In the genomic region with DNA sequence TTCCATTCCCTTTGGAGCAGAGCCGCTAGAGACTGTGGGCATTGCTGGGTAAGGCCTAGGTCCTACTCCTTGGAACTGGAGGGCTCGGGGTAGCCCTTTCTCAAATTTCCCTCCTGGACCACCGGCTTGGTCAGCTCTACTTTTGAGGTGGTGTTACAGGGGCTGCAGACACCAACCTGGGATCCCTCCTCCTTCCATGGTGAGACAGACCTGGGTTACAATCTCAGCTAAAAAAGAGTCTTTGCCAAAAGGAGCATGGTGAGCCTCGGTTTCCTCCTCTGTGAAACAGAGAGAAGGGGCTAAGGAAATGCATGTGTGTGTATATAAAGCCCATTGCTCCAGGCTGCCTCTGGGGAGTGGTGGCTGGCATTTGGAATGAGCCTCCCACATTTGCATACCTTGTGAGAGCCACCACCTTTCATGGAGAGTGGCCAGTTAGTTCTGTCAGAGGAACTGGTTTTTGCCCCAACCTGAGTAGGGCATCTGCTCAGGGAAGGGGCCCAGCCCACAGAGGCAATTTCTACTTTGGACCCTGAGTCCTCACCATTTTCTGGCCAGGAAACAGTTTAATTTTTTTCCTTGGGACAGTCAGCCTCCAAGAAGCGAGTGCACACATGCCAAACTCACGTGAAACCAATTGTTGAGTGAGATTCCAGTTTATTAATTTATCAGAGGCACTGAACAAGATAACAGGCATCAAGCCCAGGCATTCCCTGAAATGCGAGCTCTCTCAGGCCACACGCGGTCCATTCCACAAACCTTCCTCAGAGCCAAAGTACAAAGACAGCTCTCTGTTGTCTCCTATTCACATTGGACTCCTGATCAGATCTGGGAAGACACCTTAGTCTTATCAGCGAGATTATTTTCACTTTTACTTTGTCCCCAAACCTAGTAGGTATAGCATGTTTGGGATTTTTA, we compare ENCODE assay signal across 8 cellular contexts. TPM values are rescaled to one million over a fixed set of nuclear protein-coding genes. Genes with fewer than 3 reads are reported as not detected.
DNase-seq lines count a peak whose midpoint lies in the region; ATAC-seq and TF ChIP-seq lines count a peak whose summit lies in the region.

No MANE protein-coding gene starts in this region.

- no peaks in the 10 kb centered on the region for H3K36me3 ChIP-seq in adipocyte (ENCODE audit: control insufficient read depth, insufficient read depth, low read length, severe bottlenecking)
- no peaks in the 10 kb centered on the region for H3K36me3 ChIP-seq in tibial nerve

- intact Hi-C loops in left colon (cut with DNase I, micrococcal nuclease) = no loop called here

- H3K9me3 ChIP-seq in adipocyte (ENCODE audit: control insufficient read depth, low read length) = no peaks in the 10 kb centered on the region
- H3K9me3 ChIP-seq in tibial nerve = no peaks in the 10 kb centered on the region

- H3K27me3 Mint-ChIP-seq in activated T-cell treated with anti-CD3 and anti-CD28 coated beads, Interleukin-2, amount 50 U/mL, for 4 hours (ENCODE audit: low read depth) = no peaks in the 10 kb centered on the region

- WGBS in tibial nerve, 2 donors = 51 to 57% methylated on average over 10 of the region's 10 CpGs

- peaks cover 4% of the 10 kb centered on the region for H3K36me3 Mint-ChIP-seq in activated T-cell treated with anti-CD3 and anti-CD28 coated beads, Interleukin-2, amount 50 U/mL, for 4 hours (ENCODE audit: insufficient read depth)

- no peak for TF ChIP-seq CTCF in tibial nerve (IDR thresholded peaks at IDR 0.05)

- no peak for TF ChIP-seq EP300 in tibial nerve (IDR thresholded peaks at IDR 0.05)

- H3K27ac ChIP-seq in tibial nerve = peak overlapping the region; percentile 12 to 90 (median 84)

- H3K27me3 ChIP-seq in adipocyte (replicated peaks; ENCODE audit: control insufficient read depth, insufficient read depth, low read length) (no peaks in the 10 kb centered on the region), tibial nerve (no peaks in the 10 kb centered on the region)

- peak overlapping the region; percentile 92 for H3K9ac ChIP-seq in adipocyte (ENCODE audit: low read length)

- no peaks in the 10 kb centered on the region for H3K9me3 Mint-ChIP-seq in activated T-cell treated with anti-CD3 and anti-CD28 coated beads, Interleukin-2, amount 50 U/mL, for 4 hours

- peak overlapping the region; percentile 87 for H3K4me3 Mint-ChIP-seq in activated T-cell treated with anti-CD3 and anti-CD28 coated beads, Interleukin-2, amount 50 U/mL, for 4 hours

- DNase-seq in activated T-cell treated with anti-CD3 and anti-CD28 coated beads, Interleukin-2, amount 50 U/mL, for 4 hours = no peak
- DNase-seq in activated T-cell treated with anti-CD3 and anti-CD28 coated beads, Interleukin-2, amount 50 U/mL, for 1 hour = no peak
- DNase-seq in adipocyte (ENCODE audit: low read depth) = no peak
- DNase-seq in left colon = peak in 1 of 2 donors; percentile 66
- no peak for DNase-seq in tibial nerve (ENCODE audit: low spot score in 2 of 2)
- DNase-seq in NCI-H2029 treated with DMSO at 0.1 percent for 48 hours (lab: John Stamatoyannopoulos, UW) = no peak
- no peak for DNase-seq in Ammon's horn (ENCODE audit: low spot score)

- H3K4me1 ChIP-seq in adipocyte (ENCODE audit: control insufficient read depth, insufficient read depth, low read length) (peaks cover 40% of the 10 kb centered on the region), tibial nerve (peaks cover 0 to 52% (median 19%) of the 10 kb centered on the region in 4 donors)

- peak overlapping the region; percentile 96 for H3K4me3 ChIP-seq in adipocyte (ENCODE audit: low read length)
- H3K4me3 ChIP-seq in tibial nerve = peak overlapping the region in 2 of 4 donors; percentile 71 to 81

- no peak for ATAC-seq in activated T-cell treated with anti-CD3 and anti-CD28 coated beads, Interleukin-2, amount 50 U/mL, for 4 hours
- ATAC-seq in left colon (peak; percentile 17), HG02884 (IDR thresholded peaks at IDR 0.05; ENCODE audit: unreplicated experiment) (no peak)

- TF ChIP-seq POLR2A in tibial nerve (IDR thresholded peaks at IDR 0.05) = no peak

- peaks cover 23% of the 10 kb centered on the region for H3K4me1 Mint-ChIP-seq in activated T-cell treated with anti-CD3 and anti-CD28 coated beads, Interleukin-2, amount 50 U/mL, for 4 hours (ENCODE audit: low read depth)

RNA-seq across cellular contexts. Expression of a gene that starts 0.9 kb away (rescaled TPM):
- 10 to 100 TPM; 14.3 to 25.0 (median 18.3) TPM for total RNA-seq in activated T-cell treated with anti-CD3 and anti-CD28 coated beads, Interleukin-2, amount 50 U/mL, for 4 hours
- total RNA-seq in left colon (10 to 100 TPM; 35.3 to 42.3 TPM), tibial nerve (1 to 10 TPM in 1 of 4 donors, under 1 TPM in 3; 0.42 to 1.8 (median 0.83) TPM)

RNA-seq across cellular contexts. Expression of a gene that starts 40.8 kb away (rescaled TPM):
- total RNA-seq in activated T-cell treated with anti-CD3 and anti-CD28 coated beads, Interleukin-2, amount 50 U/mL, for 4 hours = 1 to 10 TPM; 1.0 to 1.8 (median 1.2) TPM
- 10 to 100 TPM; 22.4 to 22.6 TPM for total RNA-seq in left colon
- 10 to 100 TPM in 1 of 4 donors, 1 to 10 TPM in 3; 5.4 to 18.8 (median 8.9) TPM for total RNA-seq in tibial nerve

RNA-seq across cellular contexts. Expression of a gene that starts 53.1 kb away (rescaled TPM):
- total RNA-seq in activated T-cell treated with anti-CD3 and anti-CD28 coated beads, Interleukin-2, amount 50 U/mL, for 4 hours = 10 to 100 TPM; 32.1 to 35.1 (median 33.7) TPM
- total RNA-seq in left colon (10 to 100 TPM; 22.7 to 28.6 TPM), tibial nerve (10 to 100 TPM; 15.5 to 49.8 (median 21.1) TPM)

RNA-seq across cellular contexts. Expression of a gene that starts 57.4 kb away (rescaled TPM):
- 100 to 1,000 TPM; 202 to 210 (median 209) TPM for total RNA-seq in activated T-cell treated with anti-CD3 and anti-CD28 coated beads, Interleukin-2, amount 50 U/mL, for 4 hours
- total RNA-seq in left colon (100 to 1,000 TPM; 166 to 182 TPM), tibial nerve (100 to 1,000 TPM; 101 to 132 (median 113) TPM)

Comparison
In these comparisons a context has a peak if more than half of its experiments do, and no peak if none do; other contexts are left out.
1. RNA of a gene that starts 0.9 kb away (total RNA-seq): 35.3 to 42.3 TPM in left colon and 14.3 to 25.0 TPM in activated T-cell treated with anti-CD3 and anti-CD28 coated beads, Interleukin-2, amount 50 U/mL, for 4 hours; 0.42 to 1.8 TPM in tibial nerve; every median in the first group is over 4 times any median in the second.